Comparison of ENCODE assay signal across 16 cellular contexts in the genomic region with DNA sequence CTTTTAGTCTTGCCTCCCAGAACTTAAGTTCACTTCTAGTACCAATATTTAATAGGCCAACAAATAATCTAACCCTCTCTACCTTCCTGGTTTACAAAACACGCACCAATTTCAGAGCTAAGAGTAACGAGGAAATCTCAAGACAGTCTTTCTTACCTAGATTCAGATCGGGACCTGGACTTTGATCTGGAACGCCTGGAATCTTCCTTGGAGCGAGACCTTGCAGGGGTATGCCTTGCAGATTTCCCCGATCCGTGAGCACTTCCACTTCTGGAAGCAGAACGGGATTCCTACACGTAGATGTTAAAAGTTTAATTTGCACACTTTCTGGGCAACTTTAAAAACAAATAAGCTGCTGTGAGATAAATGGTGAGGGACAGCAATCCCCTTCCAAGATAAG. TPM values are rescaled to one million over a fixed set of nuclear protein-coding genes. Genes with fewer than 3 reads are reported as not detected.
DNase-seq lines count a peak whose midpoint lies in the region; ATAC-seq, FAIRE-seq and TF ChIP-seq lines count a peak whose summit lies in the region.
"Had no signal": no experiment of that assay in that cellular context is flagged by ENCODE, and none has a peak within 500 bp of the region (broad histone marks: within the 10 kb centered on the region; RNA-seq: fewer than 3 reads in every experiment).

No MANE protein-coding gene starts in this region.

- H2BK5ac ChIP-seq in H1 (ENCODE audit: low read depth, low read length) = no peak overlapping the region

- no peaks in the 10 kb centered on the region for H3K9me3 Mint-ChIP-seq in GM23338

- TF ChIP-seq RAD21 in H1 (IDR thresholded peaks at IDR 0.05 in 1 of 2, conservative IDR thresholded peaks at IDR 0.05 in 1 of 2; ENCODE audit: low read depth in 2 of 2, low read length in 2 of 2) = no peak

- H2AFZ ChIP-seq in GM23338 (no peak overlapping the region), H1 (ENCODE audit: low read length) (no peak overlapping the region)

- TF ChIP-seq EP300 in H1 (IDR thresholded peaks at IDR 0.05; ENCODE audit: borderline replicate concordance in 1 of 2, low read depth in 2 of 2, low read length in 2 of 2) = no peak

- H3K4me1 ChIP-seq in GM23338 (ENCODE audit: insufficient read depth) (peaks cover 50% of the 10 kb centered on the region), H1 (replicated peaks in 1 of 4; ENCODE audit: control insufficient read depth in 3 of 4, insufficient read depth in 4 of 4, low read length in 3 of 4) (peaks cover 0 to 16% (median 12%) of the 10 kb centered on the region in 4 experiments; a peak in 5 of 7 replicates), pancreas (peaks cover 41 to 68% (median 54%) of the 10 kb centered on the region in 3 donors), uterus (peaks cover 19 to 23% of the 10 kb centered on the region in 2 donors)

- H3K9me2 ChIP-seq in GM23338 (ENCODE audit: insufficient read depth) = no peaks in the 10 kb centered on the region

- peak overlapping the region; percentile 58 for H3K27ac Mint-ChIP-seq in GM23338

- H2AK5ac ChIP-seq in H1 (ENCODE audit: low read depth, low read length) = no peak overlapping the region

- TF ChIP-seq POLR2A in H1 (IDR thresholded peaks at IDR 0.05; ENCODE audit: control extremely low read depth in 1 of 2, low read depth in 2 of 2, low read length in 2 of 2) = no peak
- no peak for TF ChIP-seq POLR2A in uterus (IDR thresholded peaks at IDR 0.05)

- H3K4me3 ChIP-seq in GM23338 = peak overlapping the region; percentile 5; the same call in 1 of the 2 replicates
- H3K4me3 ChIP-seq in SK-N-MC = no peak overlapping the region
- H3K4me3 ChIP-seq in H1 (ENCODE audit: extremely low read depth in 1 of 4, insufficient read depth in 2 of 4, low read depth in 3 of 4, low read length in 4 of 4) = peak overlapping the region in 1 of 4 experiments; percentile 21; a peak in 2 of 8 replicates
- peak overlapping the region in 1 of 4 donors; percentile 1 for H3K4me3 ChIP-seq in pancreas
- H3K4me3 ChIP-seq in uterus = no peak overlapping the region

- no peak for ATAC-seq in GM23338
- ATAC-seq in pancreas = peak in 3 of 4 donors; percentile 4 to 51 (median 12)
- ATAC-seq: left ventricle myocardium superior had no signal

- H3K9me3 ChIP-seq in SK-N-MC (ENCODE audit: low read depth, low read length) (no peaks in the 10 kb centered on the region), H1 (ENCODE audit: insufficient read depth in 2 of 2, low read depth in 1 of 2, low read length in 1 of 2) (no peaks in the 10 kb centered on the region), pancreas (no peaks in the 10 kb centered on the region), uterus (no peaks in the 10 kb centered on the region)

- no peak overlapping the region for H4K91ac ChIP-seq in H1 (replicated peaks; ENCODE audit: insufficient read length, low read length)

- H3K14ac ChIP-seq in H1 (ENCODE audit: insufficient read length) = no peak overlapping the region

- no peak overlapping the region for H2BK15ac ChIP-seq in H1 (ENCODE audit: low read length)

- CTCF ChIA-PET in H1 (lab: Charles Lee; ENCODE audit: partially characterized antibody) = interaction anchor here (1.1 to 3.0 kb wide), 2 partner anchors 10 to 17 kb away, joined by 3 to 12 read pairs; no protein-coding TSS in a partner anchor

- H3K27ac ChIP-seq in GM23338 (ENCODE audit: low read depth) (peak overlapping the region; percentile 26; the same call in 1 of the 2 replicates), SK-N-MC (peak overlapping the region; percentile 4; the same call in 1 of the 2 replicates), H1 (ENCODE audit: low read depth, low read length) (no peak overlapping the region), pancreas (peak overlapping the region in 1 of 4 donors; percentile 10), uterus (no peak overlapping the region)

- FAIRE-seq in H1 (lab: Jason Lieb, UNC) (no peak), pancreas (lab: Jason Lieb, UNC) (no peak)
- FAIRE-seq: bronchial epithelial cell, D721Med had no signal

- H3K79me2 ChIP-seq in GM23338 (replicated peaks; ENCODE audit: insufficient read depth) (peaks cover 100% of the 10 kb centered on the region), H1 (ENCODE audit: control insufficient read depth in 1 of 2, insufficient read depth in 2 of 2, low read length in 2 of 2) (peaks cover 92 to 100% of the 10 kb centered on the region in 2 experiments)

- no peak overlapping the region for H2BK20ac ChIP-seq in H1 (ENCODE audit: low read length)

- H3K56ac ChIP-seq in H1 (replicated peaks; ENCODE audit: insufficient read length, low read depth, low read length) = no peak overlapping the region

- H3F3A ChIP-seq in GM23338 (replicated peaks; ENCODE audit: low read depth) = peaks cover 24% of the 10 kb centered on the region; the same call in 1 of the 2 replicates

- H2BK120ac ChIP-seq in H1 (replicated peaks; ENCODE audit: low read depth, low read length) = no peak overlapping the region

- intact Hi-C loops in pancreas (cut with DNase I) = no loop called here
- intact Hi-C loops in uterus (cut with DNase I; ENCODE audit: low total_unique reads) = no loop called here

- H3K23ac ChIP-seq in H1 (ENCODE audit: insufficient read length) = no peak overlapping the region

- H3K4ac ChIP-seq in H1 (replicated peaks; ENCODE audit: insufficient read length, low read depth, low read length) = no peak overlapping the region

- TF ChIP-seq CTCF in GM23338 (conservative IDR thresholded peaks at IDR 0.05; ENCODE audit: low read depth in 2 of 2) = no peak
- no peak for TF ChIP-seq CTCF in H1 (IDR thresholded peaks at IDR 0.05; ENCODE audit: control extremely low read depth in 1 of 3, insufficient read depth in 1 of 3, low read depth in 1 of 3, low read length in 3 of 3)
- TF ChIP-seq CTCF in pancreas (IDR thresholded peaks at IDR 0.05) = no peak
- no peak for TF ChIP-seq CTCF in uterus (IDR thresholded peaks at IDR 0.05)

- no peak overlapping the region for H3K9ac ChIP-seq in SK-N-MC (ENCODE audit: insufficient read length)
- H3K9ac ChIP-seq in H1 (replicated peaks in 1 of 4; ENCODE audit: extremely low read depth in 1 of 4, low read depth in 3 of 4, low read length in 3 of 4) = no peak overlapping the region

- no peak overlapping the region for H2BK12ac ChIP-seq in H1 (ENCODE audit: low read depth, low read length)

- no peak overlapping the region for H4K5ac ChIP-seq in H1 (ENCODE audit: insufficient read length, low read depth, low read length)

- DNase-seq in GM23338 (ENCODE audit: low spot score) (no peak), SK-N-MC (ENCODE audit: low read depth, low spot score) (no peak), H1 (ENCODE audit: low read depth in 1 of 2, low spot score in 2 of 2) (no peak), pancreas (no peak), uterus (no peak), SIG-M5 (lab: John Stamatoyannopoulos, UW) (no peak), NCI-H226 (no peak), HT-29 (ENCODE audit: low spot score) (no peak)
- DNase-seq: H7; IMR-90; left ventricle myocardium superior; NCI-H187 treated with DMSO at 0.1 percent for 48 hours; NK-92 treated with Interleukin-12 subunit alpha and Interleukin-12 subunit beta, amount 100 ng/mL, for 24 hours; stimulated activated CD4-positive, alpha-beta T cell treated with anti-CD3 and anti-CD28 coated beads, Interleukin-4, amount 100 ng/mL, for 4 hours had no signal

- no peaks in the 10 kb centered on the region; the same call in 1 of the 2 replicates for H3K79me1 ChIP-seq in H1 (ENCODE audit: low read depth, low read length)

- H3K18ac ChIP-seq in H1 (ENCODE audit: extremely low read depth, low read length) = no peak overlapping the region

- H3K4me2 ChIP-seq in GM23338 (no peak overlapping the region; the same call in 1 of the 2 replicates), H1 (ENCODE audit: insufficient read depth in 1 of 2, low read depth in 2 of 2, low read length in 2 of 2) (peak overlapping the region; percentile 31 to 70; a peak in 2 of 4 replicates)

- no peak overlapping the region for H4K8ac ChIP-seq in H1 (ENCODE audit: extremely low read depth, insufficient read depth, low read length)

- H3K4me3 Mint-ChIP-seq in GM23338 = peak overlapping the region; percentile 39

- WGBS in H1 (ENCODE audit: extremely low coverage in 1 of 2, insufficient coverage in 1 of 2, insufficient read length in 1 of 2, insufficient replicate concordance in 2 of 2, low coverage in 1 of 2, low lambda C conversion rate in 2 of 2, missing lambda C conversion rate in 1 of 2), 2 experiments = 95% methylated on average over 9 of the region's 9 CpGs; no CpG with 5 or more reads in 1 of the 2 experiments
- 14 to 15% methylated on average over 9 of the region's 9 CpGs for WGBS in pancreas, 2 donors

- H3K27me3 Mint-ChIP-seq in GM23338 (ENCODE audit: insufficient read depth, low read depth, poor library complexity) = peaks cover 6% of the 10 kb centered on the region

- H4K20me1 ChIP-seq in GM23338 (replicated peaks; ENCODE audit: insufficient read depth) (peaks cover 92% of the 10 kb centered on the region), H1 (replicated peaks in 1 of 2; ENCODE audit: control insufficient read depth in 1 of 2, insufficient read depth in 2 of 2, low read length in 2 of 2) (peaks cover 58 to 65% of the 10 kb centered on the region in 2 experiments)

- peaks cover 98% of the 10 kb centered on the region for H3K36me3 Mint-ChIP-seq in GM23338 (ENCODE audit: low read depth)

- POLR2A ChIA-PET in H1 (lab: Charles Lee; ENCODE audit: partially characterized antibody) = interaction anchor here (1.0 to 13.8 kb wide), 5 partner anchors 11 to 192 kb away, joined by 3 to 176 read pairs (median 4); a partner anchor contains a TSS

- H3K23me2 ChIP-seq in H1 (ENCODE audit: low read depth, low read length) = no peaks in the 10 kb centered on the region

- peaks cover 58% of the 10 kb centered on the region for H3K4me1 Mint-ChIP-seq in GM23338

- H3K27me3 ChIP-seq in GM23338 (ENCODE audit: insufficient read depth) = no peaks in the 10 kb centered on the region
- H3K27me3 ChIP-seq in H1 (replicated peaks in 1 of 4; ENCODE audit: control insufficient read depth in 3 of 4, extremely low read depth in 1 of 4, insufficient read depth in 3 of 4, low read length in 3 of 4) = no peaks in the 10 kb centered on the region
- no peaks in the 10 kb centered on the region for H3K27me3 ChIP-seq in pancreas
- no peaks in the 10 kb centered on the region for H3K27me3 ChIP-seq in uterus

- peaks cover 82% of the 10 kb centered on the region for H3K36me3 ChIP-seq in GM23338 (ENCODE audit: insufficient read depth)
- H3K36me3 ChIP-seq in SK-N-MC (ENCODE audit: insufficient read depth, low read length) = peaks cover 99% of the 10 kb centered on the region
- H3K36me3 ChIP-seq in H1 (ENCODE audit: control insufficient read depth in 2 of 4, insufficient read depth in 4 of 4, low read length in 3 of 4) = peaks cover 37 to 90% (median 65%) of the 10 kb centered on the region in 4 experiments
- H3K36me3 ChIP-seq in pancreas = peaks cover 4 to 39% (median 35%) of the 10 kb centered on the region in 3 donors
- no peaks in the 10 kb centered on the region for H3K36me3 ChIP-seq in uterus

RNA-seq across cellular contexts. Expression of a gene that starts 11.4 kb away (rescaled TPM):
- total RNA-seq in GM23338 (2014; rRNA removed; shearing (Covaris generic)) = 323 and 602 TPM in 2 replicates
- polyA plus RNA-seq in GM23338 (2016; fragmentation: Nextera tagmentation; extraction: Ambion mirVana) (360 and 368 TPM in 2 replicates), H1 (2011; rRNA removed) (206 and 251 TPM in 2 replicates), pancreas (10 to 100 TPM; 44.1 to 79.2 TPM)
- total RNA-seq in H1 (2021; fragmentation: NEBNext Ultra II Directional; extraction: Animal tissue kit (Norgen Biotek cat#: 25700)) = 267 and 274 TPM in 2 replicates
- 276 TPM for polyA plus RNA-seq in H1 (2011; cell fraction: cytosol; rRNA removed)
- 182 TPM for polyA plus RNA-seq in H1 (2011; cell fraction: nucleus; rRNA removed)
- polyA plus RNA-seq in H1 (2012, experiment 1 of 2) = 251 to 314 TPM (median 271 TPM) in 4 replicates
- 66.5 TPM for polyA plus RNA-seq in H1 (2012, experiment 2 of 2)
- 261 TPM for polyA plus RNA-seq in H1 (2013, experiment 1 of 2)
- polyA plus RNA-seq in H1 (2013, experiment 2 of 2) = 258 TPM
- 233 and 288 TPM in 2 replicates for polyA minus RNA-seq in H1 (2011; rRNA and poly(A)+ RNA removed)
- polyA minus RNA-seq in H1 (2011; cell fraction: cytosol; rRNA and poly(A)+ RNA removed) = 376 TPM
- polyA minus RNA-seq in H1 (2011; cell fraction: nucleus; rRNA and poly(A)+ RNA removed) = 505 TPM
- total RNA-seq in pancreas (10 to 100 TPM; 27.4 to 59.1 (median 47.3) TPM), uterus (100 to 1,000 TPM in 3 of 4 donors, 10 to 100 TPM in 1; 33.8 to 425 (median 173) TPM)
- 268 and 296 TPM in 2 replicates for total RNA-seq in HT-29 (2014; rRNA removed; shearing (Covaris generic))

Comparison
In these comparisons a context has a peak if more than half of its experiments do, and no peak if none do; other contexts are left out.
1. H3K27ac ChIP-seq: peak in GM23338 (single experiment) and SK-N-MC (single experiment); none in H1 (single experiment) and uterus (0 of 2).